20 cellular contexts compared by ENCODE assay signal in genomic region chr9:127149010-127149409, GRCh38. TPM values are rescaled to one million over a fixed set of nuclear protein-coding genes. Genes with fewer than 3 reads are reported as not detected.
A peak's percentile ranks its signal among the peaks of the same experiment; 100 is the strongest.
DNase-seq lines count a peak whose midpoint lies in the region; ATAC-seq, FAIRE-seq and TF ChIP-seq lines count a peak whose summit lies in the region.
"Had no signal": no experiment of that assay in that cellular context is flagged by ENCODE, and none has a peak within 500 bp of the region (broad histone marks: within the 10 kb centered on the region; RNA-seq: fewer than 3 reads in every experiment).

No MANE protein-coding gene starts in this region.

- H2AK9ac ChIP-seq in IMR-90 (replicated peaks; ENCODE audit: low read depth, low read length, poor library complexity) = no peak overlapping the region

- no peak overlapping the region for H3K4me3 Mint-ChIP-seq in chondrocyte (ENCODE audit: unreplicated experiment)
- H3K4me3 Mint-ChIP-seq: CD4-positive, CD25-positive, alpha-beta regulatory T cell; GM23338 had no signal

- H3K27ac ChIP-seq in IMR-90 (ENCODE audit: insufficient read depth, low read length) (no peak overlapping the region), lung (ENCODE audit: low read depth in 1 of 2, low read length in 1 of 2) (no peak overlapping the region), sigmoid colon (no peak overlapping the region), kidney (ENCODE audit: low read depth in 2 of 2, low read length in 2 of 2) (no peak overlapping the region)

- TF ChIP-seq RAD21 in IMR-90 (IDR thresholded peaks at IDR 0.05; ENCODE audit: low read length) = no peak

- H3K9me3 Mint-ChIP-seq in chondrocyte (ENCODE audit: low read depth) = peaks cover 5% of the 10 kb centered on the region
- H3K9me3 Mint-ChIP-seq: CD8-positive, alpha-beta memory T cell; GM23338 had no signal

- POLR2A ChIA-PET in IMR-90 (lab: Charles Lee; ENCODE audit: unreplicated experiment) = no interaction called here

- H3K4me3 ChIP-seq in IMR-90 (ENCODE audit: insufficient read depth, low read depth, low read length) (no peak overlapping the region), lung (no peak overlapping the region), sigmoid colon (no peak overlapping the region), kidney (ENCODE audit: low read length in 2 of 2) (no peak overlapping the region)
- H3K4me3 ChIP-seq: GM23338 had no signal

- H3K23ac ChIP-seq in IMR-90 (ENCODE audit: low read depth, low read length) = no peak overlapping the region

- no peak overlapping the region for H4K5ac ChIP-seq in IMR-90 (ENCODE audit: low read depth, low read length)

- dilution Hi-C loops in IMR-90 (cut with HindIII; ENCODE audit: low sequenced_read_pairs, unreplicated experiment) = no loop called here

- H3K36me3 Mint-ChIP-seq in chondrocyte (ENCODE audit: low read depth) = no peaks in the 10 kb centered on the region
- H3K36me3 Mint-ChIP-seq: CD4-positive, CD25-positive, alpha-beta regulatory T cell had no signal

- H3K79me1 ChIP-seq in IMR-90 (ENCODE audit: low read depth in 1 of 2, low read length in 2 of 2) = no peaks in the 10 kb centered on the region

- H3K9ac ChIP-seq in IMR-90 (ENCODE audit: low read depth, low read length) (no peak overlapping the region), kidney (ENCODE audit: low read length in 2 of 2) (no peak overlapping the region)

- peak overlapping the region; percentile 33; the same call in 1 of the 2 replicates for H2AK5ac ChIP-seq in IMR-90 (ENCODE audit: low read depth, low read length)

- in situ Hi-C loops in IMR-90 (cut with MboI; ENCODE audit: low sequenced_read_pairs) = no loop called here

- no peak for FAIRE-seq in kidney (lab: Jason Lieb, UNC)
- FAIRE-seq: A204.1, G401.6, GM12891, H54 had no signal

- CTCF ChIA-PET in IMR-90 (lab: Yijun Ruan, JAX) = no interaction called here

- peaks cover 9% of the 10 kb centered on the region for H3K4me1 Mint-ChIP-seq in chondrocyte (ENCODE audit: low read depth)
- H3K4me1 Mint-ChIP-seq: CD4-positive, CD25-positive, alpha-beta regulatory T cell; GM23338 had no signal

- H3K27ac Mint-ChIP-seq in chondrocyte (ENCODE audit: unreplicated experiment) = no peak overlapping the region
- H3K27ac Mint-ChIP-seq: CD4-positive, CD25-positive, alpha-beta regulatory T cell; CD8-positive, alpha-beta memory T cell; GM23338 had no signal

- no peaks in the 10 kb centered on the region for H3K36me3 ChIP-seq in IMR-90 (ENCODE audit: control insufficient read depth, insufficient read depth, low read length)
- H3K36me3 ChIP-seq in lung (ENCODE audit: control insufficient read depth in 2 of 2, insufficient read depth in 2 of 2, low read length in 2 of 2) = no peaks in the 10 kb centered on the region
- H3K36me3 ChIP-seq in sigmoid colon = no peaks in the 10 kb centered on the region
- no peaks in the 10 kb centered on the region for H3K36me3 ChIP-seq in kidney (ENCODE audit: control insufficient read depth in 1 of 2, insufficient read depth in 2 of 2, low read length in 2 of 2)
- H3K36me3 ChIP-seq: BE2C had no signal

- H3K27me3 Mint-ChIP-seq in chondrocyte (ENCODE audit: low read depth) = no peaks in the 10 kb centered on the region

- ATAC-seq in IMR-90 (ENCODE audit: low read depth) = no peak
- ATAC-seq in lung (ENCODE audit: insufficient read depth, low FRiP score) = no peak
- ATAC-seq: GM23338 had no signal

- H2BK15ac ChIP-seq in IMR-90 (ENCODE audit: low read depth, low read length) = no peak overlapping the region

- H2BK120ac ChIP-seq in IMR-90 (ENCODE audit: low read depth, low read length) = no peak overlapping the region

- 100% methylated on average over 3 of the region's 7 CpGs; no CpG with 5 or more reads in 1 of the 2 experiments for WGBS in IMR-90 (ENCODE audit: extremely low coverage in 2 of 2, insufficient read length in 1 of 2), 2 experiments
- 97% methylated on average over 7 of the region's 7 CpGs for WGBS in lung, 2 donors
- WGBS in sigmoid colon, 2 donors = 96 to 97% methylated on average over 7 of the region's 7 CpGs

- no peak overlapping the region for H3K4ac ChIP-seq in IMR-90 (ENCODE audit: low read depth, low read length)

- no TSS peak for BruUV-seq in IMR-90 (replicated peaks; lab: Mats Ljungman, UMichigan)

- H2AFZ ChIP-seq in IMR-90 (replicated peaks; ENCODE audit: low read length, poor library complexity) = no peak overlapping the region
- H2AFZ ChIP-seq: GM23338 had no signal

- H4K8ac ChIP-seq in IMR-90 (ENCODE audit: low read depth in 2 of 2, low read length in 2 of 2) = no peak overlapping the region

- H3K56ac ChIP-seq in IMR-90 (ENCODE audit: extremely low read depth, insufficient read depth, low read length) = no peak overlapping the region

- H3K9me1 ChIP-seq in IMR-90 (ENCODE audit: insufficient read depth, low read length) = 0 out of 2 replicates have a peak, but pooled peaks cover 2% of the 10 kb centered on the region

- H3K4me1 ChIP-seq in IMR-90 (ENCODE audit: control insufficient read depth, insufficient read depth, low read length) (peaks cover 2% of the 10 kb centered on the region; the same call in 1 of the 2 replicates), lung (ENCODE audit: control insufficient read depth in 2 of 2, insufficient read depth in 2 of 2, low read length in 2 of 2) (peaks cover 2 to 3% of the 10 kb centered on the region in 2 donors), sigmoid colon (peaks cover 0 to 17% (median 10%) of the 10 kb centered on the region in 4 donors), kidney (ENCODE audit: control insufficient read depth in 1 of 2, insufficient read depth in 1 of 2, low read depth in 1 of 2, low read length in 2 of 2) (peaks cover 0 to under 1% of the 10 kb centered on the region in 2 donors)
- H3K4me1 ChIP-seq: BE2C had no signal

- no peak overlapping the region for H3K4me2 ChIP-seq in IMR-90 (ENCODE audit: low read depth, low read length)
- H3K4me2 ChIP-seq: GM23338 had no signal

- no peak overlapping the region for H2BK5ac ChIP-seq in IMR-90 (ENCODE audit: low read depth, low read length, poor library complexity, severe bottlenecking)

- H2BK20ac ChIP-seq in IMR-90 (ENCODE audit: low read depth, low read length) = no peak overlapping the region

- no peak overlapping the region for H3K14ac ChIP-seq in IMR-90 (replicated peaks; ENCODE audit: low read depth, low read length)

- no peaks in the 10 kb centered on the region for H4K20me1 ChIP-seq in IMR-90 (ENCODE audit: insufficient read depth, low read length)

- H3K9me3 ChIP-seq in IMR-90 (ENCODE audit: control insufficient read depth, insufficient read depth, low read length) = no peaks in the 10 kb centered on the region
- no peaks in the 10 kb centered on the region for H3K9me3 ChIP-seq in lung (ENCODE audit: control insufficient read depth in 2 of 2, insufficient read depth in 1 of 2, low read length in 1 of 2)
- H3K9me3 ChIP-seq in sigmoid colon = no peaks in the 10 kb centered on the region
- no peaks in the 10 kb centered on the region for H3K9me3 ChIP-seq in kidney (ENCODE audit: control insufficient read depth in 1 of 2, low read length in 2 of 2)
- H3K9me3 ChIP-seq: BE2C had no signal

- intact Hi-C loops in IMR-90 (cut with micrococcal nuclease) (no loop called here), sigmoid colon (cut with DNase I) (no loop called here), kidney (cut with DNase I) (no loop called here)

- no peak for TF ChIP-seq CTCF in IMR-90 (conservative IDR thresholded peaks at IDR 0.05; ENCODE audit: low read depth, low read length)
- TF ChIP-seq CTCF in chondrocyte (IDR thresholded peaks at IDR 0.05) = no peak
- no peak for TF ChIP-seq CTCF in lung (IDR thresholded peaks at IDR 0.05; ENCODE audit: control extremely low read depth, extremely low read depth)
- no peak for TF ChIP-seq CTCF in sigmoid colon (IDR thresholded peaks at IDR 0.05)
- no peak for TF ChIP-seq CTCF in kidney (IDR thresholded peaks at IDR 0.05; ENCODE audit: borderline replicate concordance, extremely low read depth, insufficient read depth)

- no peak overlapping the region for H3K18ac ChIP-seq in IMR-90 (ENCODE audit: low read depth, low read length)

- DNase-seq in IMR-90 (no peak), chondrocyte (ENCODE audit: low spot score) (peak; percentile 47), lung (ENCODE audit: low spot score) (peak; percentile 13), sigmoid colon (peak; percentile 56), retina (no peak), kidney (no peak), activated gamma-delta T cell treated with Interleukin-2 at 50 U/mL for 16 hours (no peak)
- DNase-seq: ACHN; BE2C; C1 segment of cervical spinal cord; CD4-positive, CD25-positive, alpha-beta regulatory T cell; CD8-positive, alpha-beta memory T cell; COR-L47; DMS 273 treated with DMSO at 0.1 percent for 48 hours; HCEC 1CT had no signal

- no peaks in the 10 kb centered on the region for H3K27me3 ChIP-seq in IMR-90 (ENCODE audit: control insufficient read depth, insufficient read depth, low read length)
- no peaks in the 10 kb centered on the region for H3K27me3 ChIP-seq in lung (ENCODE audit: control insufficient read depth, insufficient read depth)
- H3K27me3 ChIP-seq in sigmoid colon = no peaks in the 10 kb centered on the region
- H3K27me3 ChIP-seq: BE2C had no signal

- no peak for TF ChIP-seq EP300 in sigmoid colon (IDR thresholded peaks at IDR 0.05)

- no peak overlapping the region for H4K91ac ChIP-seq in IMR-90 (ENCODE audit: insufficient read depth, low read depth, low read length)

- TF ChIP-seq POLR2A in IMR-90 (IDR thresholded peaks at IDR 0.05; ENCODE audit: low read depth, low read length) (no peak), sigmoid colon (IDR thresholded peaks at IDR 0.05) (no peak)

TF ChIP-seq in IMR-90, 13 proteins besides CTCF, POLR2A, EP300 and RAD21 (continues in another document):
- TF ChIP-seq MXI1 (IDR thresholded peaks at IDR 0.05; ENCODE audit: borderline replicate concordance, low read depth, low read length) (no peak), RCOR1 (IDR thresholded peaks at IDR 0.05; ENCODE audit: insufficient replicate concordance, low read length) (no peak), BHLHE40 (IDR thresholded peaks at IDR 0.05; ENCODE audit: low read depth, low read length) (no peak), MAFK (IDR thresholded peaks at IDR 0.05; ENCODE audit: low read depth, low read length) (no peak)

RNA-seq across cellular contexts. Expression of gene ANGPTL2, which starts 26.6 kb away (rescaled TPM):
- total RNA-seq in IMR-90 (2012; rRNA removed) (9.5 and 14.7 TPM in 2 replicates), chondrocyte (26.7 to 39.7 TPM (median 39.0 TPM) in 3 replicates), lung (10 to 100 TPM in 1 of 2 donors, 1 to 10 TPM in 1; 9.5 to 18.8 TPM), sigmoid colon (100 to 1,000 TPM in 1 of 4 donors, 10 to 100 TPM in 3; 50.5 to 112 (median 78.8) TPM), kidney (12.4 TPM)
- polyA plus RNA-seq in IMR-90 (2012; rRNA removed) (23.5 and 25.1 TPM in 2 replicates), lung (10 to 100 TPM in 1 of 2 donors, 1 to 10 TPM in 1; 7.5 to 12.6 TPM), sigmoid colon (10 to 100 TPM in 1 of 3 donors, 1 to 10 TPM in 1, under 1 TPM in 1; 0.69 to 14.7 (median 9.6) TPM), kidney (ENCODE audit: insufficient read depth, low read depth, low replicate concordance) (4.3 TPM)
- 17.2 and 30.6 TPM in 2 replicates for polyA plus RNA-seq in IMR-90 (2012; cell fraction: cytosol; rRNA removed)
- 24.7 and 29.8 TPM in 2 replicates for polyA plus RNA-seq in IMR-90 (2012; cell fraction: nucleus; rRNA removed; ENCODE audit: low replicate concordance)
- total RNA-seq: CD4-positive, CD25-positive, alpha-beta regulatory T cell; CD8-positive, alpha-beta memory T cell had no signal
- polyA plus RNA-seq: CD4-positive, CD25-positive, alpha-beta regulatory T cell; CD8-positive, alpha-beta memory T cell had no signal

Comparison
In these comparisons a context has a peak if more than half of its experiments do, and no peak if none do; other contexts are left out.
1. DNase-seq: peak in chondrocyte (single experiment), lung (single experiment) and sigmoid colon (single experiment); none in IMR-90 (single experiment), retina (single experiment), kidney (single experiment) and activated gamma-delta T cell treated with Interleukin-2 at 50 U/mL for 16 hours (single experiment).